ENCODE assay signal across 8 cellular contexts in genomic region chr17:64130559-64131001, GRCh38. TPM values are rescaled to one million over a fixed set of nuclear protein-coding genes. Genes with fewer than 3 reads are reported as not detected.
DNase-seq lines count a peak whose midpoint lies in the region; ATAC-seq and TF ChIP-seq lines count a peak whose summit lies in the region.

No MANE protein-coding gene starts in this region.

- no peaks in the 10 kb centered on the region for H3K36me3 ChIP-seq in CD4-positive, CD25-positive, alpha-beta regulatory T cell (ENCODE audit: control insufficient read depth, insufficient read depth, low read length)
- H3K36me3 ChIP-seq in KOPT-K1 (ENCODE audit: insufficient read depth, low read length) (no peaks in the 10 kb centered on the region), iPS-15b (ENCODE audit: control insufficient read depth, insufficient read depth, low read length) (no peaks in the 10 kb centered on the region)

- peaks cover 40% of the 10 kb centered on the region for H3K4me1 ChIP-seq in CD4-positive, CD25-positive, alpha-beta regulatory T cell (ENCODE audit: control insufficient read depth, insufficient read depth, low read length, poor library complexity, severe bottlenecking)
- no peaks in the 10 kb centered on the region for H3K4me1 ChIP-seq in iPS-15b (ENCODE audit: control insufficient read depth, insufficient read depth, low read length)

- H3K9me3 Mint-ChIP-seq in CD4-positive, CD25-positive, alpha-beta regulatory T cell: no peaks in the 10 kb centered on the region
- H3K9me3 Mint-ChIP-seq in activated naive CD8-positive, alpha-beta T cell treated with anti-CD3 and anti-CD28 coated beads, Interleukin-2, amount 50 U/mL, for 24 hours: no peaks in the 10 kb centered on the region

- H3K27me3 Mint-ChIP-seq in CD4-positive, CD25-positive, alpha-beta regulatory T cell: peaks cover 6% of the 10 kb centered on the region
- no peaks in the 10 kb centered on the region for H3K27me3 Mint-ChIP-seq in activated naive CD8-positive, alpha-beta T cell treated with anti-CD3 and anti-CD28 coated beads, Interleukin-2, amount 50 U/mL, for 24 hours

- peak; percentile 60 to 70 (median 63) for DNase-seq in CD4-positive, CD25-positive, alpha-beta regulatory T cell
- peak; percentile 60 for DNase-seq in activated naive CD8-positive, alpha-beta T cell treated with anti-CD3 and anti-CD28 coated beads, Interleukin-2, amount 50 U/mL, for 24 hours
- peak; percentile 27 to 52 (median 36) for DNase-seq in stimulated activated CD4-positive, alpha-beta T cell treated with anti-CD3 and anti-CD28 coated beads, Interleukin-1b, Interleukin-23, amount 100 ng/mL, for 24 hours (ENCODE audit: low read depth in 4 of 4, low spot score in 1 of 4)
- no peak for DNase-seq in SKM-1 treated with dmso at 0.1 percent for 144 hours (lab: John Stamatoyannopoulos, UW; ENCODE audit: unreplicated experiment)
- no peak for DNase-seq in GM10266 (ENCODE audit: extremely low spot score)

- H3K4me3 Mint-ChIP-seq in CD4-positive, CD25-positive, alpha-beta regulatory T cell: peak overlapping the region; percentile 84 to 96 (median 88)
- H3K4me3 Mint-ChIP-seq in activated naive CD8-positive, alpha-beta T cell treated with anti-CD3 and anti-CD28 coated beads, Interleukin-2, amount 50 U/mL, for 24 hours: peak overlapping the region; percentile 77

- peaks cover 24 to 51% (median 39%) of the 10 kb centered on the region in 4 donors for H3K4me1 Mint-ChIP-seq in CD4-positive, CD25-positive, alpha-beta regulatory T cell
- H3K4me1 Mint-ChIP-seq in activated naive CD8-positive, alpha-beta T cell treated with anti-CD3 and anti-CD28 coated beads, Interleukin-2, amount 50 U/mL, for 24 hours: peaks cover 58% of the 10 kb centered on the region

- TF ChIP-seq CTCF in GM10266 (IDR thresholded peaks at IDR 0.05; ENCODE audit: control insufficient read depth, insufficient read depth, low read depth, missing control alignments): no peak

- H3K27ac ChIP-seq in CD4-positive, CD25-positive, alpha-beta regulatory T cell (ENCODE audit: insufficient read depth, low read length, poor library complexity, severe bottlenecking): peak overlapping the region; percentile 91
- peak overlapping the region; percentile 50 for H3K27ac ChIP-seq in KOPT-K1 (ENCODE audit: low read depth, low read length, poor library complexity, severe bottlenecking)

- no peaks in the 10 kb centered on the region for H3K27me3 ChIP-seq in CD4-positive, CD25-positive, alpha-beta regulatory T cell (ENCODE audit: control insufficient read depth, insufficient read depth, low read length)
- H3K27me3 ChIP-seq in iPS-15b (ENCODE audit: control insufficient read depth, insufficient read depth, low read length): peaks cover 26% of the 10 kb centered on the region

- peak overlapping the region; percentile 77 for H3K4me3 ChIP-seq in CD4-positive, CD25-positive, alpha-beta regulatory T cell (ENCODE audit: low read depth, low read length)
- H3K4me3 ChIP-seq in iPS-15b (ENCODE audit: low read depth, low read length): peak overlapping the region; percentile 55

- peak; percentile 18 to 20 for ATAC-seq in CD4-positive, CD25-positive, alpha-beta regulatory T cell (ENCODE audit: low read depth in 2 of 2)
- peak; percentile 3 for ATAC-seq in GM21423 (IDR thresholded peaks at IDR 0.05; ENCODE audit: unreplicated experiment)
- peak; percentile 25 for ATAC-seq in activated naive CD8-positive, alpha-beta T cell treated with anti-CD3 and anti-CD28 coated beads, Interleukin-2, amount 50 U/mL, for 24 hours

- no peak overlapping the region for H3K9ac ChIP-seq in iPS-15b (ENCODE audit: low read depth, low read length)

- peaks cover 3% of the 10 kb centered on the region for H3K36me3 Mint-ChIP-seq in CD4-positive, CD25-positive, alpha-beta regulatory T cell
- H3K36me3 Mint-ChIP-seq in activated naive CD8-positive, alpha-beta T cell treated with anti-CD3 and anti-CD28 coated beads, Interleukin-2, amount 50 U/mL, for 24 hours (ENCODE audit: low read depth): peaks cover 8% of the 10 kb centered on the region

- H3K9me3 ChIP-seq in CD4-positive, CD25-positive, alpha-beta regulatory T cell (ENCODE audit: control insufficient read depth in 2 of 2, low read length in 2 of 2): no peaks in the 10 kb centered on the region
- no peaks in the 10 kb centered on the region for H3K9me3 ChIP-seq in KOPT-K1 (ENCODE audit: insufficient read depth, low read length, poor library complexity, severe bottlenecking)
- H3K9me3 ChIP-seq in iPS-15b (ENCODE audit: control insufficient read depth, insufficient read depth, low read length): no peaks in the 10 kb centered on the region

- peak overlapping the region; percentile 97 to 99 (median 99) for H3K27ac Mint-ChIP-seq in CD4-positive, CD25-positive, alpha-beta regulatory T cell
- H3K27ac Mint-ChIP-seq in activated naive CD8-positive, alpha-beta T cell treated with anti-CD3 and anti-CD28 coated beads, Interleukin-2, amount 50 U/mL, for 24 hours: peak overlapping the region; percentile 85

RNA-seq across cellular contexts. Expression of gene ERN1, which starts 0.6 kb away (rescaled TPM):
- 96.7 TPM for total RNA-seq in CD4-positive, CD25-positive, alpha-beta regulatory T cell
- 10 to 100 TPM; 30.2 to 39.3 (median 35.1) TPM for polyA plus RNA-seq in CD4-positive, CD25-positive, alpha-beta regulatory T cell

Comparison
In these comparisons a context has a peak if more than half of its experiments do, and no peak if none do; other contexts are left out.
1. DNase-seq: peak in CD4-positive, CD25-positive, alpha-beta regulatory T cell (3 of 3), activated naive CD8-positive, alpha-beta T cell treated with anti-CD3 and anti-CD28 coated beads, Interleukin-2, amount 50 U/mL, for 24 hours (single experiment) and stimulated activated CD4-positive, alpha-beta T cell treated with anti-CD3 and anti-CD28 coated beads, Interleukin-1b, Interleukin-23, amount 100 ng/mL, for 24 hours (4 of 4); none in SKM-1 treated with dmso at 0.1 percent for 144 hours (single experiment) and GM10266 (single experiment).
2. Peak in every context shown above with its lines, with median percentiles within 50 percentile points of each other: ATAC-seq.